Comparison of ENCODE assay signal across 16 cellular contexts in the genomic region with DNA sequence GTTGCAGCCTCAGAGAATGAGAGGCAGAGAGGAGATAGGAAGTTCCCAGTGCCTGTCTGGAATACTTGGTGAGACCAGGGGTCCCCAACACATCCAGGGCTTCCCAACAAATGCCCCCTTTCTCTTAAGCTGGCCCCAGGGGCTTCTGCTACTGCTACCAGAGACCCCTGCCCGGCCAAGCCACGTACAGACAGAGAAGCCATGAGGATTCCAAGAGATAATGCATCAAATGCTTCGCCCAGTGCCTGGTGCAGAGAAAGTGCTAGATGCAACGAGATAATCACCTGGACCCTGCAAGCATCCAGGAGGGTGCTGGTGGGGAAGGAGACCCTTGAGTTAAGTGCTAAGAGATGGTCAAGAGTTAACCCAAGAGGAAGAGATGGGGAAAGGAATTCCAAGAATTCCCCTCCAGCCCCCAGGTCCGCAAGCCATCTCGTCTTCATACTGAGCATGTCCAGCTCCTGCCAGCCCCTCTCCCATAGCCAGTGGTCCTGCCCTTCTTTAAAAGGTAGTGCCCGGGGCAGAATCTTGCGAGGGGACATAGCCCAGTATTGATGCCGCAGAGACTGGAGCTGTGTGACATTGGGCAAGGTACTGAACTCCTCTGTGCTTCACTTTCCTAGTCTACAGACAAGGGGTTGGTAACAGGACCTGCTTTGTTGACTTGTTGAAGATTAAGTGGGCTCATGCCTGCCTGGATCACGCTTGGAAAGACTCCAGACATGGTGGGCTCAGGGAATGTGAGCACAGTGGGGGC.
"Had no signal": no experiment of that assay in that cellular context is flagged by ENCODE, and none has a peak within 500 bp of the region (broad histone marks: within the 10 kb centered on the region; RNA-seq: fewer than 3 reads in every experiment).

No MANE protein-coding gene starts in this region.

- H3K9me3 Mint-ChIP-seq: activated CD4-positive, alpha-beta T cell treated with anti-CD3 and anti-CD28 coated beads, Interleukin-2, amount 10 ng/mL, durations not matched to agents 7 days and 5 days; activated T-helper 1 cell treated with anti-CD3 and anti-CD28 coated beads, Interleukin-12 subunit alpha, Interleukin-12 subunit beta, Interleukin-2, Interleukin-4 antibody, amounts not matched to agents 30 ng/mL and 10 ng/mL and 1 ng/mL, durations not matched to agents 14 hours and 24 hours and 36 hours had no signal

- FAIRE-seq: keratinocyte, small intestine, TTC549 had no signal

- H3K4me3 ChIP-seq: dorsolateral prefrontal cortex, right atrium auricular region, tibial nerve had no signal

- H3K27me3 Mint-ChIP-seq: activated CD4-positive, alpha-beta T cell treated with anti-CD3 and anti-CD28 coated beads, Interleukin-2, amount 10 ng/mL, durations not matched to agents 7 days and 5 days had no signal

- H3K4me1 ChIP-seq: right atrium auricular region, tibial nerve had no signal

- H3K27ac ChIP-seq: dorsolateral prefrontal cortex, right atrium auricular region, tibial nerve had no signal

- ATAC-seq: esophagus mucosa had no signal

- H3K27ac Mint-ChIP-seq: activated CD4-positive, alpha-beta T cell treated with anti-CD3 and anti-CD28 coated beads, Interleukin-2, amount 10 ng/mL, durations not matched to agents 7 days and 5 days; activated T-helper 1 cell treated with anti-CD3 and anti-CD28 coated beads, Interleukin-12 subunit alpha, Interleukin-12 subunit beta, Interleukin-2, Interleukin-4 antibody, amounts not matched to agents 30 ng/mL and 10 ng/mL and 1 ng/mL, durations not matched to agents 14 hours and 24 hours and 36 hours had no signal

- H3K27me3 ChIP-seq: dorsolateral prefrontal cortex, right atrium auricular region, tibial nerve had no signal

- H3K36me3 ChIP-seq: right atrium auricular region, tibial nerve had no signal

- H3K9me3 ChIP-seq: right atrium auricular region, tibial nerve had no signal

- DNase-seq: activated CD4-positive, alpha-beta T cell treated with anti-CD3 and anti-CD28 coated beads, Interleukin-2, amount 10 ng/mL, durations not matched to agents 7 days and 5 days; activated CD4-positive, CD25-positive, alpha-beta regulatory T cell; activated CD8-positive, alpha-beta memory T cell treated with anti-CD3 and anti-CD28 coated beads for 24 hours; small intestine; stimulated activated CD4-positive, alpha-beta T cell treated with anti-CD3 and anti-CD28 coated beads, Interleukin-4, amount 100 ng/mL, for 4 hours; stimulated activated CD8-positive, alpha-beta memory T cell treated with anti-CD3 and anti-CD28 coated beads, Interleukin-4, amount 100 ng/mL, for 48 hours; stimulated activated naive CD4-positive, alpha-beta T cell treated with Interleukin-2 at 50 U/mL for 16 hours; substantia nigra; T-helper 2 cell had no signal

- H3K4me3 Mint-ChIP-seq: activated CD4-positive, alpha-beta T cell treated with anti-CD3 and anti-CD28 coated beads, Interleukin-2, amount 10 ng/mL, durations not matched to agents 7 days and 5 days; activated T-helper 1 cell treated with anti-CD3 and anti-CD28 coated beads, Interleukin-12 subunit alpha, Interleukin-12 subunit beta, Interleukin-2, Interleukin-4 antibody, amounts not matched to agents 30 ng/mL and 10 ng/mL and 1 ng/mL, durations not matched to agents 14 hours and 24 hours and 36 hours had no signal
